1 cellular context compared by ENCODE assay signal in the genomic region with DNA sequence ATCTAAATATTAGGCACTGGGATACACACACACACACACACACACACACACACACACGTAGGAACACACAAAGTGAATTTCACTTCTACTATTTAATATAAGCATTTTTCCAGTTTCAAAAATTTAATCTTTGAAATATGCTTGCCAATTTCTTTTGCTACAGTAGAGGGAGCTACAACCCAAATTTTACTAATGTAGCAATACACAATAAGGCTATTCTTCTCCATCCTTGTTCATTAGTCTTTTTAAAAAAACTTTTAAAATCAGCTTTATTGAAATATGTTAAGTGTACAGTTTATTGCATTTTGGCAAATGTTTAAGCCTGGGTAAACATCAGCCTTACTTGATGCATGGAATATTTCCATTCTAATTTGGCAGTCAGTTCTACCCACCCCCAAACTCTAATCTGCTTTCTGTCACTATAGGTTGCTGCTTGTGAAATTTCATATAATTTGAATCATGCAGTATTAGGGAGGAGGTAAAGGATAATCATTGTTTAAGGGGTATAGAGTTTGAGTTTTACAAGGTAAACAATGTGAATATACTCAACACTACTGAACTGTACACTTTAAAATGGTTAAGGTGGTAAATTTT.
TF ChIP-seq lines count a peak whose summit lies in the region.

No MANE protein-coding gene starts in this region.

TF ChIP-seq in K562, 482 proteins besides CTCF, POLR2A, EP300 and RAD21 (continued from another document):
- peak; percentile 69 for TF ChIP-seq SMC3 (conservative IDR thresholded peaks at IDR 0.05; ENCODE audit: insufficient read depth, low read depth, low read length)
- TF ChIP-seq MAFG (tag; conservative IDR thresholded peaks at IDR 0.05), result peak; percentile 27; the same call in 1 of the 2 replicates
